9 cellular contexts compared by ENCODE assay signal in genomic region chr22:23591203-23591791, GRCh38. TPM values are rescaled to one million over a fixed set of nuclear protein-coding genes. Genes with fewer than 3 reads are reported as not detected.
A peak's percentile ranks its signal among the peaks of the same experiment; 100 is the strongest.
DNase-seq lines count a peak whose midpoint lies in the region; ATAC-seq and TF ChIP-seq lines count a peak whose summit lies in the region.
"Had no signal": no experiment of that assay in that cellular context is flagged by ENCODE, and none has a peak within 500 bp of the region (broad histone marks: within the 10 kb centered on the region; RNA-seq: fewer than 3 reads in every experiment).

No MANE protein-coding gene starts in this region.

- DNase-seq in AG10803 (ENCODE audit: low read depth) (peak; percentile 40), H7 (peak; percentile 87), OCI-M1 (lab: John Stamatoyannopoulos, UW) (peak; percentile 72), fibroblast of the conjunctiva (ENCODE audit: low read depth) (peak; percentile 48), occipital lobe (lab: John Stamatoyannopoulos, UW) (peak; percentile 17), thoracic aorta (ENCODE audit: low spot score) (no peak)
- DNase-seq in activated T-cell treated with anti-CD3 and anti-CD28 coated beads, Interleukin-2, amount 50 U/mL, for 72 hours, result peak; percentile 63 to 70

- H3K9me3 Mint-ChIP-seq in activated T-cell treated with anti-CD3 and anti-CD28 coated beads, Interleukin-2, amount 50 U/mL, for 72 hours, result no peaks in the 10 kb centered on the region

- H3K27ac ChIP-seq in thoracic aorta, result no peak overlapping the region

- peak; percentile 69 to 72 for ATAC-seq in activated T-cell treated with anti-CD3 and anti-CD28 coated beads, Interleukin-2, amount 50 U/mL, for 72 hours (replicated peaks in 1 of 2)
- ATAC-seq in thoracic aorta (ENCODE audit: insufficient number of reproducible peaks, low FRiP score, low read depth) (no peak), HG03520 (IDR thresholded peaks at IDR 0.05; ENCODE audit: unreplicated experiment) (no peak)

- H3K27ac Mint-ChIP-seq in activated T-cell treated with anti-CD3 and anti-CD28 coated beads, Interleukin-2, amount 50 U/mL, for 72 hours, result no peak overlapping the region

- no peaks in the 10 kb centered on the region for H3K27me3 ChIP-seq in H7 (ENCODE audit: control insufficient read depth, insufficient read depth, low read length)
- no peaks in the 10 kb centered on the region for H3K27me3 ChIP-seq in thoracic aorta (replicated peaks; ENCODE audit: insufficient read depth)

- peaks cover 0 to 2% of the 10 kb centered on the region in 2 donors for H3K36me3 Mint-ChIP-seq in activated T-cell treated with anti-CD3 and anti-CD28 coated beads, Interleukin-2, amount 50 U/mL, for 72 hours (ENCODE audit: insufficient read depth in 2 of 2)

- H3K4me1 Mint-ChIP-seq in activated T-cell treated with anti-CD3 and anti-CD28 coated beads, Interleukin-2, amount 50 U/mL, for 72 hours (ENCODE audit: low read depth), result peaks cover 6% of the 10 kb centered on the region

- H3K4me3 ChIP-seq in AG10803 (ENCODE audit: low read length), result no peak overlapping the region
- no peak overlapping the region for H3K4me3 ChIP-seq in H7 (ENCODE audit: insufficient read depth, low read depth, low read length)
- no peak overlapping the region for H3K4me3 ChIP-seq in thoracic aorta

- no peaks in the 10 kb centered on the region for H3K27me3 Mint-ChIP-seq in activated T-cell treated with anti-CD3 and anti-CD28 coated beads, Interleukin-2, amount 50 U/mL, for 72 hours (ENCODE audit: low read depth)

- H3K4me3 Mint-ChIP-seq in activated T-cell treated with anti-CD3 and anti-CD28 coated beads, Interleukin-2, amount 50 U/mL, for 72 hours, result no peak overlapping the region

- TF ChIP-seq CTCF in AG10803 (conservative IDR thresholded peaks at IDR 0.05; ENCODE audit: low read length) (peak; percentile 81), thoracic aorta (IDR thresholded peaks at IDR 0.05) (peak; percentile 44)

- no peaks in the 10 kb centered on the region for H3K9me3 ChIP-seq in thoracic aorta

- H3K36me3 ChIP-seq in H7 (replicated peaks; ENCODE audit: control insufficient read depth, insufficient read depth, low read length), result no peaks in the 10 kb centered on the region
- no peaks in the 10 kb centered on the region for H3K36me3 ChIP-seq in thoracic aorta

- H3K4me1 ChIP-seq in thoracic aorta (ENCODE audit: control insufficient read depth in 1 of 2, low read depth in 2 of 2), result no peaks in the 10 kb centered on the region

RNA-seq across cellular contexts. Expression of gene IGLL1, which starts 11.2 kb away (rescaled TPM):
- total RNA-seq in H7 (2014; rRNA removed; shearing (Covaris generic)), result not detected in 2 replicates
- not detected for total RNA-seq in activated T-cell treated with anti-CD3 and anti-CD28 coated beads, Interleukin-2, amount 50 U/mL, for 72 hours
- total RNA-seq in occipital lobe (not detected), thoracic aorta (not detected)
- total RNA-seq: urinary bladder had no signal

RNA-seq across cellular contexts. Expression of gene DRICH1, which starts 40.8 kb away (rescaled TPM):
- total RNA-seq in H7 (2014; rRNA removed; shearing (Covaris generic)), result not detected in 2 replicates
- under 1 TPM in 1 of 2 donors, not detected in 1; 0.90 TPM for total RNA-seq in activated T-cell treated with anti-CD3 and anti-CD28 coated beads, Interleukin-2, amount 50 U/mL, for 72 hours
- total RNA-seq in occipital lobe (0.31 TPM), thoracic aorta (not detected)

Comparison
In these comparisons a context has a peak if more than half of its experiments do, and no peak if none do; other contexts are left out.
1. ATAC-seq: peak in activated T-cell treated with anti-CD3 and anti-CD28 coated beads, Interleukin-2, amount 50 U/mL, for 72 hours (2 of 2); none in thoracic aorta (single experiment) and HG03520 (single experiment).